ENCODE assay signal across 8 cellular contexts in genomic region chr13:102798653-102799543, GRCh38. TPM values are rescaled to one million over a fixed set of nuclear protein-coding genes. Genes with fewer than 3 reads are reported as not detected.
DNase-seq lines count a peak whose midpoint lies in the region; ATAC-seq and TF ChIP-seq lines count a peak whose summit lies in the region.

Gene BIVM, plus strand, starts transcription at chr13:102799119. Its CDS starts 8,149 bp downstream, at chr13:102807268.
Gene POGLUT2, minus strand, starts transcription at chr13:102798976. Its CDS starts 306 bp downstream, at chr13:102798670.

- H3K9me3 ChIP-seq in left lung, result no peaks in the 10 kb centered on the region

- peak; percentile 98 for DNase-seq in NCI-H69 (lab: John Stamatoyannopoulos, UW)
- DNase-seq in activated CD4-positive, alpha-beta T cell treated with anti-CD3 and anti-CD28 coated beads, Interleukin-2, amount 50 U/mL, for 48 hours, result peak; percentile 85 to 90
- DNase-seq in dorsolateral prefrontal cortex, result peak; percentile 76 to 96 (median 93)
- peak; percentile 91 to 92 for DNase-seq in left lung
- peak; percentile 72 for DNase-seq in stimulated activated CD4-positive, alpha-beta T cell treated with anti-CD3 and anti-CD28 coated beads, Interleukin-4, amount 100 ng/mL, for 1 hour

- H3K27ac ChIP-seq in C4-2B, result peak within 1 kb of the TSS; percentile 72
- peak within 1 kb of the TSS; percentile 29 to 92 (median 83) for H3K27ac ChIP-seq in dorsolateral prefrontal cortex
- H3K27ac ChIP-seq in left lung, result peak within 1 kb of the TSS; percentile 82 to 85

- peaks cover 0 to 53% of the 10 kb centered on the region in 2 donors for H3K4me1 ChIP-seq in left lung

- peak within 1 kb of the TSS; percentile 66 to 100 (median 90) for H3K4me3 ChIP-seq in dorsolateral prefrontal cortex
- peak within 1 kb of the TSS; percentile 74 to 90 for H3K4me3 ChIP-seq in left lung

- TF ChIP-seq CTCF in C4-2B (conservative IDR thresholded peaks at IDR 0.05) (no peak), dorsolateral prefrontal cortex (IDR thresholded peaks at IDR 0.05 in 54 of 56, conservative IDR thresholded peaks at IDR 0.05 in 2 of 56; ENCODE audit: low read depth in 1 of 56, partially characterized antibody in 56 of 56) (peak in 15 of 56 donors; percentile 6 to 50 (median 18)), left lung (IDR thresholded peaks at IDR 0.05) (no peak)

- peak; percentile 73 for ATAC-seq in GM19351 (IDR thresholded peaks at IDR 0.05; ENCODE audit: unreplicated experiment)
- ATAC-seq in HG03469 (IDR thresholded peaks at IDR 0.05; ENCODE audit: unreplicated experiment), result peak; percentile 76
- peak; percentile 95 for ATAC-seq in left lung

- intact Hi-C loops in dorsolateral prefrontal cortex (cut with DNase I), result loop anchor here (2.0 kb wide), 2 partner anchors 26 to 46 kb away; partner anchors contain the start of gene TEX30 (in 1 of the 2)
- intact Hi-C loops in left lung (cut with DNase I), result no loop called here

- no peaks in the 10 kb centered on the region for H3K27me3 ChIP-seq in dorsolateral prefrontal cortex
- peaks cover 0 to 21% of the 10 kb centered on the region in 2 donors for H3K27me3 ChIP-seq in left lung

- no peaks in the 10 kb centered on the region for H3K36me3 ChIP-seq in left lung

RNA-seq across cellular contexts. Expression of gene BIVM, which starts in this region (rescaled TPM):
- 10 to 100 TPM; 26.3 to 65.1 (median 40.1) TPM for total RNA-seq in dorsolateral prefrontal cortex
- 10 to 100 TPM; 16.9 to 18.7 TPM for total RNA-seq in left lung

RNA-seq across cellular contexts. Expression of gene POGLUT2, which starts in this region (rescaled TPM):
- 10 to 100 TPM in 1 of 120 experiments, 1 to 10 TPM in 119; 2.6 to 10.7 (median 5.3) TPM for total RNA-seq in dorsolateral prefrontal cortex
- total RNA-seq in left lung, result 10 to 100 TPM in 1 of 2 donors, 1 to 10 TPM in 1; 7.5 to 13.8 TPM

Comparison
In these comparisons a context has a peak if more than half of its experiments do, and no peak if none do; other contexts are left out.
1. Peak in every context shown above with its lines: DNase-seq, ATAC-seq, H3K4me3 ChIP-seq and H3K27ac ChIP-seq.
2. intact Hi-C loops: an anchor here in dorsolateral prefrontal cortex (2.0 kb wide); none called in left lung.